Comparison of ENCODE assay signal across 16 cellular contexts in genomic region chr7:80210400-80210799, GRCh38.
DNase-seq lines count a peak whose midpoint lies in the region; ATAC-seq and TF ChIP-seq lines count a peak whose summit lies in the region.
"Had no signal": no experiment of that assay in that cellular context is flagged by ENCODE, and none has a peak within 500 bp of the region (broad histone marks: within the 10 kb centered on the region; RNA-seq: fewer than 3 reads in every experiment).

No MANE protein-coding gene starts in this region.

- H3K27ac ChIP-seq in prostate gland: no peak overlapping the region
- H3K27ac ChIP-seq: C4-2B, cardiac muscle cell had no signal

- H3K4me3 ChIP-seq in fibroblast of villous mesenchyme (ENCODE audit: low read depth, low read length) (no peak overlapping the region), prostate gland (no peak overlapping the region)
- H3K4me3 ChIP-seq: cardiac muscle cell had no signal

- TF ChIP-seq CTCF in fibroblast of villous mesenchyme (IDR thresholded peaks at IDR 0.05; ENCODE audit: insufficient read depth, low read depth, low read length): no peak
- no peak for TF ChIP-seq CTCF in prostate gland (IDR thresholded peaks at IDR 0.05)

- no peaks in the 10 kb centered on the region for H3K36me3 ChIP-seq in prostate gland

- DNase-seq in NCI-H2029 (lab: John Stamatoyannopoulos, UW) (peak; percentile 52), NCI-H2029 treated with DMSO at 0.1 percent for 48 hours (lab: John Stamatoyannopoulos, UW) (no peak), NCI-H69 (lab: John Stamatoyannopoulos, UW) (peak; percentile 87), fibroblast of villous mesenchyme (ENCODE audit: low read depth) (peak; percentile 41), prostate gland (ENCODE audit: low spot score) (peak; percentile 38)
- DNase-seq: activated CD4-positive, alpha-beta T cell treated with anti-CD3 and anti-CD28 coated beads, Interleukin-2, amount 50 U/mL, for 48 hours; activated naive CD8-positive, alpha-beta T cell treated with anti-CD3 and anti-CD28 coated beads, Interleukin-2, amount 50 U/mL, for 24 hours; left cardiac atrium; NCI-H446 treated with DMSO at 0.1 percent for 48 hours; posterior cingulate gyrus; stimulated activated naive CD4-positive, alpha-beta T cell treated with Interleukin-2 at 50 U/mL for 16 hours had no signal

- H3K4me1 ChIP-seq in prostate gland (replicated peaks): no peaks in the 10 kb centered on the region

- intact Hi-C loops in prostate gland (cut with DNase I): no loop called here

- H3K9me3 ChIP-seq in prostate gland: no peaks in the 10 kb centered on the region

- 25% methylated on average over 3 of the region's 3 CpGs for WGBS in prostate gland

- ATAC-seq in HG02885 (IDR thresholded peaks at IDR 0.05; ENCODE audit: poor library complexity, unreplicated experiment) (no peak), GM19452 (IDR thresholded peaks at IDR 0.05; ENCODE audit: unreplicated experiment) (no peak), HG03342 (IDR thresholded peaks at IDR 0.05; ENCODE audit: unreplicated experiment) (no peak)
- ATAC-seq: activated naive CD8-positive, alpha-beta T cell treated with anti-CD3 and anti-CD28 coated beads, Interleukin-2, amount 50 U/mL, for 24 hours; left cardiac atrium had no signal

- TF ChIP-seq POLR2A in prostate gland (IDR thresholded peaks at IDR 0.05): no peak

- no peaks in the 10 kb centered on the region for H3K27me3 ChIP-seq in prostate gland (replicated peaks; ENCODE audit: insufficient read depth)
- H3K27me3 ChIP-seq: cardiac muscle cell had no signal
